11 cellular contexts compared by ENCODE assay signal in genomic region chr12:108856170-108856427, GRCh38. TPM values are rescaled to one million over a fixed set of nuclear protein-coding genes. Genes with fewer than 3 reads are reported as not detected.
DNase-seq lines count a peak whose midpoint lies in the region; ATAC-seq, FAIRE-seq and TF ChIP-seq lines count a peak whose summit lies in the region.
"Had no signal": no experiment of that assay in that cellular context is flagged by ENCODE, and none has a peak within 500 bp of the region (broad histone marks: within the 10 kb centered on the region; RNA-seq: fewer than 3 reads in every experiment).

No MANE protein-coding gene starts in this region.

- no peaks in the 10 kb centered on the region for H3K9me3 ChIP-seq in lung (ENCODE audit: control insufficient read depth in 2 of 2, insufficient read depth in 1 of 2, low read length in 1 of 2)
- H3K9me3 ChIP-seq in tibial nerve: no peaks in the 10 kb centered on the region

- peaks cover 50% of the 10 kb centered on the region for H3K4me1 Mint-ChIP-seq in activated T-cell treated with anti-CD3 and anti-CD28 coated beads, Interleukin-2, amount 50 U/mL, for 24 hours (ENCODE audit: low read depth)
- H3K4me1 Mint-ChIP-seq in brain: peaks cover 73% of the 10 kb centered on the region

- WGBS in lung, 2 donors: 34 to 47% methylated on average over 6 of the region's 6 CpGs
- WGBS in tibial nerve, 2 donors: 20 to 24% methylated on average over 5 to 6 of the region's 6 CpGs

- H3K27ac Mint-ChIP-seq in activated T-cell treated with anti-CD3 and anti-CD28 coated beads, Interleukin-2, amount 50 U/mL, for 24 hours: peak overlapping the region; percentile 96
- peak overlapping the region; percentile 93 to 99 (median 97) for H3K27ac Mint-ChIP-seq in brain

- H3K4me3 ChIP-seq in lung: peak overlapping the region; percentile 92
- peak overlapping the region; percentile 74 to 83 (median 76) for H3K4me3 ChIP-seq in tibial nerve

- peak overlapping the region; percentile 91 for H3K4me3 Mint-ChIP-seq in activated T-cell treated with anti-CD3 and anti-CD28 coated beads, Interleukin-2, amount 50 U/mL, for 24 hours
- peak overlapping the region; percentile 94 to 97 (median 96) for H3K4me3 Mint-ChIP-seq in brain

- no peak for TF ChIP-seq EP300 in tibial nerve (IDR thresholded peaks at IDR 0.05)

- no peak for DNase-seq in activated T-cell treated with anti-CD3 and anti-CD28 coated beads, Interleukin-2, amount 50 U/mL, for 24 hours
- no peak for DNase-seq in activated T-cell treated with anti-CD3 and anti-CD28 coated beads for 4 hours
- no peak for DNase-seq in lung (ENCODE audit: low spot score)
- no peak for DNase-seq in tibial nerve (ENCODE audit: low spot score in 2 of 2)
- DNase-seq in frontal cortex (ENCODE audit: low spot score in 2 of 2): no peak

- peaks cover 2% of the 10 kb centered on the region for H3K9me3 Mint-ChIP-seq in activated T-cell treated with anti-CD3 and anti-CD28 coated beads, Interleukin-2, amount 50 U/mL, for 24 hours
- peaks cover 0 to 13% (median 9%) of the 10 kb centered on the region in 5 experiments for H3K9me3 Mint-ChIP-seq in brain

- H3K27me3 ChIP-seq in lung (ENCODE audit: control insufficient read depth, insufficient read depth) (no peaks in the 10 kb centered on the region), tibial nerve (no peaks in the 10 kb centered on the region)

- peaks cover 49% of the 10 kb centered on the region for H3K36me3 Mint-ChIP-seq in activated T-cell treated with anti-CD3 and anti-CD28 coated beads, Interleukin-2, amount 50 U/mL, for 24 hours (ENCODE audit: low read depth)
- peaks cover 46% of the 10 kb centered on the region for H3K36me3 Mint-ChIP-seq in brain

- H3K4me1 ChIP-seq in lung (ENCODE audit: control insufficient read depth in 2 of 2, insufficient read depth in 2 of 2, low read length in 2 of 2): peaks cover 7 to 15% of the 10 kb centered on the region in 2 donors
- H3K4me1 ChIP-seq in tibial nerve: peaks cover 0 to 72% (median 44%) of the 10 kb centered on the region in 4 donors

- no peak for FAIRE-seq in frontal cortex (lab: Jason Lieb, UNC)
- FAIRE-seq: endometrium, urothelium cell line had no signal

- H3K36me3 ChIP-seq in lung (ENCODE audit: control insufficient read depth in 2 of 2, insufficient read depth in 2 of 2, low read length in 2 of 2): no peaks in the 10 kb centered on the region
- no peaks in the 10 kb centered on the region for H3K36me3 ChIP-seq in tibial nerve

- no peak for TF ChIP-seq CTCF in brain (conservative IDR thresholded peaks at IDR 0.05)
- no peak for TF ChIP-seq CTCF in lung (IDR thresholded peaks at IDR 0.05; ENCODE audit: control extremely low read depth, extremely low read depth)
- no peak for TF ChIP-seq CTCF in tibial nerve (IDR thresholded peaks at IDR 0.05)

- H3K27me3 Mint-ChIP-seq in activated T-cell treated with anti-CD3 and anti-CD28 coated beads, Interleukin-2, amount 50 U/mL, for 24 hours: peaks cover 4% of the 10 kb centered on the region
- peaks cover 11% of the 10 kb centered on the region for H3K27me3 Mint-ChIP-seq in brain

- ATAC-seq in lung (ENCODE audit: insufficient read depth, low FRiP score): no peak
- no peak for ATAC-seq in HG03280 (IDR thresholded peaks at IDR 0.05; ENCODE audit: unreplicated experiment)
- no peak for ATAC-seq in HG03095 (IDR thresholded peaks at IDR 0.05; ENCODE audit: unreplicated experiment)

- TF ChIP-seq POLR2A in tibial nerve (IDR thresholded peaks at IDR 0.05): no peak

- H3K27ac ChIP-seq in lung (ENCODE audit: low read depth in 1 of 2, low read length in 1 of 2) (peak overlapping the region; percentile 96 to 99), tibial nerve (peak overlapping the region; percentile 72 to 95 (median 92))
- H3K27ac ChIP-seq: KMS-11 had no signal

RNA-seq across cellular contexts. Expression of gene SSH1, which starts 1.3 kb away (rescaled TPM):
- 9.9 TPM for polyA plus RNA-seq in brain (ENCODE audit: insufficient read depth, low read depth, low replicate concordance)
- 10 to 100 TPM; 29.0 to 39.5 TPM for total RNA-seq in lung
- polyA plus RNA-seq in lung: 10 to 100 TPM in 1 of 2 donors, 1 to 10 TPM in 1; 7.2 to 13.4 TPM
- 10 to 100 TPM; 23.6 to 66.9 (median 28.0) TPM for total RNA-seq in tibial nerve
- total RNA-seq in frontal cortex: 4.1 TPM

RNA-seq across cellular contexts. Expression of gene DAO, which starts 23.8 kb away (rescaled TPM):
- polyA plus RNA-seq in brain (ENCODE audit: insufficient read depth, low read depth, low replicate concordance) (0.78 TPM), lung (under 1 TPM in 1 of 2 donors, not detected in 1; 0.08 TPM)
- total RNA-seq in lung (not detected), tibial nerve (not detected), frontal cortex (not detected)
